In the genomic region with DNA sequence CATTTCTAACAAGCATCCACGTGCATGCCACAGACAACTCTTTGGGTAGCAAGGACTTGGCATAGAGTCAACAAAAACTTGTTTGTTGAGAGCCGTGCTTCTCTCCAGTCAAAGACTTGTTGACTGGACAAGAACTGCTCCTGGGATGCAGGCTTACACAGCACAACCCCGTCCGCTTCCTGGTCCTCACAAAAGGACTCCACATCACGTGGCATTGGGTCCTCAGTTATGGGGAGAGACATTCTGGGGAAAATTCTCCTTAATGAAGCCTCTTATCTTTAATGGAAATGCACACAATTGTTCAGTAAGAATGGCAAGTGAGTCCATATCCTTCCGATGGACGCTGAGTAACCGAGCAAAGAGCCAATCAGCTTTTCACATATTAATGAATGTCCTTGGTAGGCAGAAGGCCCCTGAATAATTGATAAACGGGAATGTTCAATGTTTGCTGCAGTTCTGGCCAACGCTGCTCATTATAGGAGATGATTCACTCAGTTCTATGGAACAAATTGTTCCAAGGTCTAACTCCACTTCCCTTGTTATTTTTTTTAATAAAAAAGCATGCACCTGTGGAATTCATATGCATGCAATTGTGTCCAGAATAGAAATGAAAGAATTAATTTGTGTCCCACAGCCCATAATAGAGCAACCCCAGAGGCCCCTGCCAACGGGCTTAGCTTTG, we compare ENCODE assay signal across 25 cellular contexts.
DNase-seq lines count a peak whose midpoint lies in the region; ATAC-seq and TF ChIP-seq lines count a peak whose summit lies in the region.
"Had no signal": no experiment of that assay in that cellular context is flagged by ENCODE, and none has a peak within 500 bp of the region (broad histone marks: within the 10 kb centered on the region; RNA-seq: fewer than 3 reads in every experiment).

No MANE protein-coding gene starts in this region.

- no peaks in the 10 kb centered on the region for H3K4me1 Mint-ChIP-seq in CD4-positive, alpha-beta T cell (ENCODE audit: low read depth)
- H3K4me1 Mint-ChIP-seq: CD4-positive, alpha-beta memory T cell; nephron progenitor cell; stimulated activated naive B cell treated with anti-CD40 and anti-IgM and Interleukin-4, amounts not matched to agents 10 μg/mL and 1 μg/mL and 100 μg/mL, for 72 hours had no signal

- ATAC-seq in CD4-positive, alpha-beta T cell (ENCODE audit: poor library complexity): no peak
- ATAC-seq in GM18909 (IDR thresholded peaks at IDR 0.05; ENCODE audit: poor library complexity, unreplicated experiment): no peak
- ATAC-seq: stimulated activated naive B cell treated with anti-CD40 and anti-IgM and Interleukin-4, amounts not matched to agents 10 μg/mL and 1 μg/mL and 100 μg/mL, for 72 hours had no signal

- TF ChIP-seq CTCF in foreskin fibroblast (IDR thresholded peaks at IDR 0.05; ENCODE audit: low read depth, low read length): no peak
- TF ChIP-seq CTCF in CD4-positive, alpha-beta T cell (IDR thresholded peaks at IDR 0.05): no peak

- no peak overlapping the region for H3K4me3 ChIP-seq in foreskin fibroblast (ENCODE audit: low read depth in 1 of 2, low read length in 2 of 2)
- H3K4me3 ChIP-seq: cardiac muscle cell, esophagus muscularis mucosa, left ventricle myocardium inferior had no signal

- intact Hi-C loops in CD4-positive, alpha-beta T cell (cut with DNase I, micrococcal nuclease): no loop called here

- DNase-seq in LHCN-M2 (ENCODE audit: low read depth) (peak; percentile 83), astrocyte of the hippocampus (ENCODE audit: low read depth, low spot score) (peak; percentile 45), foreskin fibroblast (peak; percentile 48 to 61), pons (ENCODE audit: low spot score) (peak; percentile 46), NOMO-1 treated with DMSO at 0.1 percent for 48 hours (lab: John Stamatoyannopoulos, UW; ENCODE audit: unreplicated experiment) (no peak), NCI-H1105 (lab: John Stamatoyannopoulos, UW) (no peak)
- no peak for DNase-seq in CD4-positive, alpha-beta T cell
- DNase-seq: activated CD4-positive, alpha-beta memory T cell treated with anti-CD3 and anti-CD28 coated beads for 36 hours; activated effector memory CD4-positive, alpha-beta T cell treated with Interleukin-2 at 50 U/mL for 16 hours; CD4-positive, alpha-beta memory T cell; DMS153; effector CD8-positive, alpha-beta T cell; left ventricle myocardium inferior; NCI-H1436; NCI-H2107; NCI-H524; nephron progenitor cell; small intestine; stimulated activated CD4-positive, alpha-beta T cell treated with anti-CD3 and anti-CD28 coated beads, Interleukin-2, amount 100 ng/mL, for 24 hours; stimulated activated naive B cell treated with anti-CD40 and anti-IgM and Interleukin-4, amounts not matched to agents 10 μg/mL and 1 μg/mL and 100 μg/mL, for 72 hours had no signal

- no peak overlapping the region for H3K27ac Mint-ChIP-seq in CD4-positive, alpha-beta T cell
- H3K27ac Mint-ChIP-seq: activated CD4-positive, alpha-beta memory T cell treated with anti-CD3 and anti-CD28 coated beads for 36 hours; CD4-positive, alpha-beta memory T cell; IgD-negative memory B cell; nephron progenitor cell; stimulated activated naive B cell treated with anti-CD40 and anti-IgM and Interleukin-4, amounts not matched to agents 10 μg/mL and 1 μg/mL and 100 μg/mL, for 72 hours had no signal

- no peaks in the 10 kb centered on the region for H3K36me3 Mint-ChIP-seq in CD4-positive, alpha-beta T cell (ENCODE audit: low read depth)
- H3K36me3 Mint-ChIP-seq: activated CD4-positive, alpha-beta memory T cell treated with anti-CD3 and anti-CD28 coated beads for 36 hours; CD4-positive, alpha-beta memory T cell; IgD-negative memory B cell; stimulated activated naive B cell treated with anti-CD40 and anti-IgM and Interleukin-4, amounts not matched to agents 10 μg/mL and 1 μg/mL and 100 μg/mL, for 72 hours had no signal

- H3K9me3 Mint-ChIP-seq in CD4-positive, alpha-beta T cell: no peaks in the 10 kb centered on the region
- H3K9me3 Mint-ChIP-seq: activated CD4-positive, alpha-beta memory T cell treated with anti-CD3 and anti-CD28 coated beads for 36 hours; CD4-positive, alpha-beta memory T cell; IgD-negative memory B cell; stimulated activated naive B cell treated with anti-CD40 and anti-IgM and Interleukin-4, amounts not matched to agents 10 μg/mL and 1 μg/mL and 100 μg/mL, for 72 hours had no signal

- no peaks in the 10 kb centered on the region for H3K27me3 ChIP-seq in CD4-positive, alpha-beta T cell (ENCODE audit: control insufficient read depth, insufficient read depth, low read length)
- H3K27me3 ChIP-seq: cardiac muscle cell, esophagus muscularis mucosa had no signal

- H3K27ac ChIP-seq in CD4-positive, alpha-beta T cell (ENCODE audit: low read depth, low read length): no peak overlapping the region
- H3K27ac ChIP-seq: cardiac muscle cell, esophagus muscularis mucosa, HL-60, left ventricle myocardium inferior had no signal

- CTCF ChIA-PET in CD4-positive, alpha-beta T cell (lab: Charles Lee): no interaction called here

- H3K9me3 ChIP-seq in CD4-positive, alpha-beta T cell (ENCODE audit: control insufficient read depth, low read length): no peaks in the 10 kb centered on the region

- POLR2A ChIA-PET in CD4-positive, alpha-beta T cell (lab: Charles Lee): no interaction called here

- no peak overlapping the region for H3K4me3 Mint-ChIP-seq in CD4-positive, alpha-beta T cell
- H3K4me3 Mint-ChIP-seq: activated CD4-positive, alpha-beta memory T cell treated with anti-CD3 and anti-CD28 coated beads for 36 hours; CD4-positive, alpha-beta memory T cell; IgD-negative memory B cell; nephron progenitor cell; stimulated activated naive B cell treated with anti-CD40 and anti-IgM and Interleukin-4, amounts not matched to agents 10 μg/mL and 1 μg/mL and 100 μg/mL, for 72 hours had no signal

- H3K27me3 Mint-ChIP-seq in CD4-positive, alpha-beta T cell: no peaks in the 10 kb centered on the region

Comparison
In these comparisons a context has a peak if more than half of its experiments do, and no peak if none do; other contexts are left out.
1. DNase-seq: peak in LHCN-M2 (single experiment), astrocyte of the hippocampus (single experiment), foreskin fibroblast (2 of 2) and pons (single experiment); none in NOMO-1 treated with DMSO at 0.1 percent for 48 hours (single experiment), CD4-positive, alpha-beta T cell (0 of 10) and NCI-H1105 (single experiment).